Comparison of ENCODE assay signal across 23 cellular contexts in the genomic region with DNA sequence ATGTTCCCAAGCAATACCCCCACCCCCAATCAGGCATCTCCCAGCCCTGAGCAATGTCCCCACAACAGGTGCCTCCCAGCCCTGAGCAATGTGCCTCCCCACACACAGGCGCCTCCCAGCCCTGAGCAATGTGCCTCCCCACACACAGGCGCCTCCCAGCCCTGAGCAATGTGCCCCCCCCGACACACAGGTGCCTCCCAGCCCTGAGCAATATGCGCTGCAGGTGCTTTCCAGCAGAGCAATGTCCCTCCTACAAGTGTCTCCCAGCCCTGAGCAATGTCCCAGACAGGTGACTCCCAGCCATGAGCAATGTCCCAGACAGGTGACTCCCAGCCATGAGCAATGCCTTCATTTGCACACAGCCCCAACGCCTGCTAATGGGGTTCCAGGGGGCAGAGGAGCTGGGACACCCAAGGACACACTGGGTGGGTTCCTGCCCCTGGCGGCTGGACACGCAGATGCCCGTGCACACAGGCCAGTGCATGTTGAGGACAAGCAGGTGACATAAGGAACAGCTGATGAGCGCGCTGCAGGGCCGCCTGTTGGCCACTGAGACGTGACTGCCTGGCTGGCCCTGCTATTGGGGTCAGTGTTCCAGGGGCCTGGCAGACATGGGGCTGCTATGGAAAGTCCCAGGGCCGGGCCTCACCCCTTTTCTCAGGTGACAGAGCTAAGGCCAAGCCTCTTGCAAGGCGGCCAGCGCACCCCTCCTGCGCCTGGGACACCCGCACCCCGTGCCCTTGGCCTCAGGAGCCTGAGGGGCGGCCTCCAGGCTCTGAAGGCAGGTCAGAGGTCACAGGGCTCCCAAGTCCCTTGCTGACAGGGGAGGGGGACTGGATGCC. TPM values are rescaled to one million over a fixed set of nuclear protein-coding genes. Genes with fewer than 3 reads are reported as not detected.
"Had no signal": no experiment of that assay in that cellular context is flagged by ENCODE, and none has a peak within 500 bp of the region (broad histone marks: within the 10 kb centered on the region; RNA-seq: fewer than 3 reads in every experiment).

No MANE protein-coding gene starts in this region.

- H3K4me3 ChIP-seq: spleen, thoracic aorta, upper lobe of left lung had no signal

- H3K27ac ChIP-seq: epithelial cell of prostate, spleen, thoracic aorta, upper lobe of left lung had no signal

- DNase-seq: activated CD4-positive, alpha-beta T cell treated with anti-CD3 and anti-CD28 coated beads, Interleukin-2, amount 50 U/mL, for 1 hour; activated CD8-positive, alpha-beta memory T cell treated with anti-CD3 and anti-CD28 coated beads, Interleukin-2, amount 50 U/mL, for 4 hours; activated T-cell treated with anti-CD3 and anti-CD28 coated beads, Interleukin-2, amount 50 U/mL, for 24 hours; aorta; foreskin fibroblast; naive B cell; occipital lobe; spleen; stimulated activated CD4-positive, alpha-beta T cell treated with anti-CD3 and anti-CD28 coated beads, Interleukin-4, amount 100 ng/mL, for 1 hour; stimulated activated naive CD4-positive, alpha-beta T cell treated with Interleukin-2 at 50 U/mL for 16 hours had no signal

- H3K9me3 ChIP-seq: spleen, thoracic aorta, upper lobe of left lung had no signal

- ATAC-seq: activated CD4-positive, CD25-positive, alpha-beta regulatory T cell treated with anti-CD3 and anti-CD28 coated beads, Interleukin-2, amount 50 U/mL, for 24 hours; activated naive CD4-positive, alpha-beta T cell treated with anti-CD3 and anti-CD28 coated beads, Interleukin-2, amount 50 U/mL, for 72 hours; activated T-helper 17 cell treated with anti-CD3 and anti-CD28 coated beads, Interleukin-2, amount 50 U/mL, for 72 hours; sciatic nerve had no signal

- H3K4me1 ChIP-seq: upper lobe of left lung had no signal

- H3K27me3 ChIP-seq: spleen, upper lobe of left lung had no signal

- H3K36me3 ChIP-seq: thoracic aorta had no signal

RNA-seq across cellular contexts. Expression of a gene that starts 26.9 kb away (rescaled TPM):
- total RNA-seq: activated naive CD4-positive, alpha-beta T cell treated with anti-CD3 and anti-CD28 coated beads, Interleukin-2, amount 50 U/mL, for 72 hours; activated T-helper 17 cell treated with anti-CD3 and anti-CD28 coated beads, Interleukin-2, amount 50 U/mL, for 72 hours; aorta; cardiac septum; chondrocyte; fibroblast of lung; mononuclear cell; occipital lobe; sciatic nerve; T-helper 2 cell treated with Interferon-gamma antibody and Interleukin-4, amounts not matched to agents 100 ng/mL and 5 ng/mL, for 36 hours; thoracic aorta had no signal
- polyA plus RNA-seq: aorta, fibroblast of lung, liver had no signal
